In genomic region chr1:14522331-14523241, GRCh38 we compare ENCODE assay signal across 10 cellular contexts.
DNase-seq lines count a peak whose midpoint lies in the region; ATAC-seq and TF ChIP-seq lines count a peak whose summit lies in the region.
"Had no signal": no experiment of that assay in that cellular context is flagged by ENCODE, and none has a peak within 500 bp of the region (broad histone marks: within the 10 kb centered on the region; RNA-seq: fewer than 3 reads in every experiment).

No MANE protein-coding gene starts in this region.

- peaks cover 5% of the 10 kb centered on the region for H3K9me3 Mint-ChIP-seq in osteocyte (ENCODE audit: unreplicated experiment)

- no peak overlapping the region for H3K4ac ChIP-seq in trophoblast cell (ENCODE audit: low read depth, low read length)

- H3K27ac Mint-ChIP-seq in osteocyte (ENCODE audit: unreplicated experiment): no peak overlapping the region

- ATAC-seq in esophagus mucosa (peak; percentile 65), HG03175 (IDR thresholded peaks at IDR 0.05; ENCODE audit: unreplicated experiment) (no peak)

- H3K4me1 ChIP-seq in trophoblast cell (ENCODE audit: control insufficient read depth in 1 of 2, insufficient read depth in 2 of 2, low read length in 2 of 2): no peaks in the 10 kb centered on the region

- DNase-seq in GM12865 (ENCODE audit: low read depth) (peak; percentile 90), HK-2 (ENCODE audit: unreplicated experiment) (peak; percentile 35), trophoblast cell (peak; percentile 43 to 89), NCI-H510A (lab: John Stamatoyannopoulos, UW) (no peak), medulla oblongata (ENCODE audit: extremely low spot score) (no peak), osteocyte (ENCODE audit: extremely low spot score, unreplicated experiment) (no peak)
- DNase-seq: stimulated activated CD4-positive, alpha-beta T cell treated with anti-CD3 and anti-CD28 coated beads, Interleukin-15, amount 100 ng/mL, for 24 hours had no signal

- H2AK5ac ChIP-seq in trophoblast cell (ENCODE audit: low read length): no peak overlapping the region

- H4K91ac ChIP-seq in trophoblast cell (ENCODE audit: low read depth, low read length): no peak overlapping the region

- H3K36me3 Mint-ChIP-seq in osteocyte (ENCODE audit: unreplicated experiment): no peaks in the 10 kb centered on the region

- no peak overlapping the region for H2BK12ac ChIP-seq in trophoblast cell (ENCODE audit: low read length)

- H3K4me3 Mint-ChIP-seq in osteocyte (ENCODE audit: unreplicated experiment): no peak overlapping the region

- no peak overlapping the region for H2AFZ ChIP-seq in trophoblast cell (ENCODE audit: insufficient read depth, low read length, poor library complexity)

- H3K14ac ChIP-seq in trophoblast cell (ENCODE audit: low read length): no peak overlapping the region

- no peak overlapping the region for H2BK120ac ChIP-seq in trophoblast cell (ENCODE audit: insufficient read depth, low read length, poor library complexity)

- no peak overlapping the region for H3K18ac ChIP-seq in trophoblast cell (ENCODE audit: low read length)

- peaks cover 1% of the 10 kb centered on the region for H3K4me1 Mint-ChIP-seq in osteocyte (ENCODE audit: unreplicated experiment)

- no peaks in the 10 kb centered on the region for H3K9me3 ChIP-seq in trophoblast cell (ENCODE audit: insufficient read depth, low read depth, low read length)

- H3K27me3 ChIP-seq in trophoblast cell (ENCODE audit: insufficient read depth, low read length): no peaks in the 10 kb centered on the region
- H3K27me3 ChIP-seq: dorsolateral prefrontal cortex had no signal

- no peak overlapping the region for H4K12ac ChIP-seq in trophoblast cell (ENCODE audit: low read depth, low read length)

- H3K79me1 ChIP-seq in trophoblast cell (ENCODE audit: low read length): no peaks in the 10 kb centered on the region

- no CpG with 5 or more reads among the region's 11 CpGs for WGBS in trophoblast cell (ENCODE audit: extremely low coverage, insufficient coverage, insufficient read length)

- no peak overlapping the region for H4K8ac ChIP-seq in trophoblast cell (ENCODE audit: low read depth, low read length)

- H2BK5ac ChIP-seq in trophoblast cell (ENCODE audit: low read depth, low read length, poor library complexity): no peak overlapping the region

- H3K79me2 ChIP-seq in trophoblast cell (ENCODE audit: control insufficient read depth, insufficient read depth, low read length, poor library complexity): no peaks in the 10 kb centered on the region

- H3K4me3 ChIP-seq in GM12865 (ENCODE audit: low read depth, low read length) (no peak overlapping the region), trophoblast cell (ENCODE audit: low read depth, low read length) (no peak overlapping the region)
- H3K4me3 ChIP-seq: dorsolateral prefrontal cortex had no signal

- TF ChIP-seq CTCF in GM12865 (IDR thresholded peaks at IDR 0.05; ENCODE audit: insufficient read depth, low read depth, low read length, missing control alignments) (no peak), osteocyte (IDR thresholded peaks at IDR 0.05) (no peak)

- no peak overlapping the region for H3K23ac ChIP-seq in trophoblast cell (ENCODE audit: low read length)

- H3K36me3 ChIP-seq in trophoblast cell (ENCODE audit: control insufficient read depth in 1 of 2, insufficient read depth in 2 of 2, low read length in 2 of 2): no peaks in the 10 kb centered on the region

- no peaks in the 10 kb centered on the region for H3K27me3 Mint-ChIP-seq in osteocyte (ENCODE audit: unreplicated experiment)

- H3K27ac ChIP-seq in trophoblast cell (ENCODE audit: low read depth, low read length): no peak overlapping the region

- H3K4me2 ChIP-seq in trophoblast cell (ENCODE audit: low read length): no peak overlapping the region

- no peak overlapping the region for H3K9ac ChIP-seq in trophoblast cell (ENCODE audit: low read length)

Comparison
In these comparisons a context has a peak if more than half of its experiments do, and no peak if none do; other contexts are left out.
1. DNase-seq: peak in GM12865 (single experiment), HK-2 (single experiment) and trophoblast cell (2 of 2); none in NCI-H510A (single experiment), medulla oblongata (single experiment) and osteocyte (single experiment).